ENCODE assay signal across 1 cellular context in genomic region chr1:11925938-11926292, GRCh38.
TF ChIP-seq lines count a peak whose summit lies in the region.

No MANE protein-coding gene starts in this region.

TF ChIP-seq in IMR-90, 13 proteins besides CTCF, POLR2A, EP300 and RAD21 (continued from another document):
- no peak for TF ChIP-seq MXI1 (IDR thresholded peaks at IDR 0.05; ENCODE audit: borderline replicate concordance, low read depth, low read length)
